ENCODE assay signal across 1 cellular context in genomic region chr7:25294624-25295023, GRCh38.
TF ChIP-seq lines count a peak whose summit lies in the region.

No MANE protein-coding gene starts in this region.

TF ChIP-seq in GM12878, 131 proteins besides CTCF, POLR2A, EP300 and RAD21 (continued from another document):
- TF ChIP-seq ZBTB40 (IDR thresholded peaks at IDR 0.05; ENCODE audit: borderline replicate concordance) (peak; percentile 57; the same call in 1 of the 2 replicates), CBFB (IDR thresholded peaks at IDR 0.05; ENCODE audit: low read depth) (no peak), HCFC1 (IDR thresholded peaks at IDR 0.05; ENCODE audit: low read length) (no peak), HDAC2 (IDR thresholded peaks at IDR 0.05) (no peak)
